Comparison of ENCODE assay signal across 24 cellular contexts in genomic region chr16:76897816-76898215, GRCh38.
"Had no signal": no experiment of that assay in that cellular context is flagged by ENCODE, and none has a peak within 500 bp of the region (broad histone marks: within the 10 kb centered on the region; RNA-seq: fewer than 3 reads in every experiment).

No MANE protein-coding gene starts in this region.

- H3K27me3 Mint-ChIP-seq: activated naive CD8-positive, alpha-beta T cell treated with anti-CD3 and anti-CD28 coated beads, Interleukin-2, amount 10 ng/mL, durations not matched to agents 7 days and 5 days; central memory CD8-positive, alpha-beta T cell had no signal

- H3K9me3 ChIP-seq: adrenal gland, SJCRH30, SK-N-SH had no signal

- H3K4me3 Mint-ChIP-seq: activated CD8-positive, alpha-beta T cell treated with anti-CD3 and anti-CD28 coated beads, Interleukin-2, amount 10 ng/mL, durations not matched to agents 7 days and 5 days; activated naive CD8-positive, alpha-beta T cell treated with anti-CD3 and anti-CD28 coated beads, Interleukin-2, amount 10 ng/mL, durations not matched to agents 7 days and 5 days; central memory CD8-positive, alpha-beta T cell had no signal

- H3K4me2 ChIP-seq: SK-N-SH had no signal

- H3K27me3 ChIP-seq: adrenal gland, SJCRH30 had no signal

- H3K4me3 ChIP-seq: adrenal gland, SJCRH30 had no signal

- H3K36me3 Mint-ChIP-seq: activated naive CD8-positive, alpha-beta T cell treated with anti-CD3 and anti-CD28 coated beads, Interleukin-2, amount 10 ng/mL, durations not matched to agents 7 days and 5 days had no signal

- DNase-seq: activated CD4-positive, alpha-beta T cell treated with anti-CD3 and anti-CD28 coated beads for 4 hours; activated CD4-positive, alpha-beta T cell treated with anti-CD3 and anti-CD28 coated beads, Interleukin-2, amount 50 U/mL, for 4 hours; activated CD8-positive, alpha-beta memory T cell treated with anti-CD3 and anti-CD28 coated beads, Interleukin-2, amount 50 U/mL, for 48 hours; activated CD8-positive, alpha-beta T cell treated with anti-CD3 and anti-CD28 coated beads, Interleukin-2, amount 10 ng/mL, durations not matched to agents 7 days and 5 days; activated naive CD4-positive, alpha-beta T cell treated with anti-CD3 and anti-CD28 coated beads, Interleukin-2, amount 50 U/mL, for 16 hours; activated naive CD8-positive, alpha-beta T cell treated with anti-CD3 and anti-CD28 coated beads, Interleukin-2, amount 10 ng/mL, durations not matched to agents 7 days and 5 days; activated T-cell treated with anti-CD3 and anti-CD28 coated beads, Interleukin-2, amount 50 U/mL, for 1 hour; adrenal gland; aorta; KG1; NCI-H1092; NCI-H1417; NCI-H1930; NCI-H2171; NCI-H2227 treated with DMSO at 0.1 percent for 48 hours; NCI-H526; NCI-H774; NK-92 treated with Interleukin-12 subunit alpha and Interleukin-12 subunit beta, amount 100 ng/mL, for 24 hours; Right ventricle myocardium superior; SJCRH30; SK-N-SH; T-helper 1 cell; WERI-Rb-1 had no signal

- H3K9ac ChIP-seq: SK-N-SH had no signal

- H3K27ac ChIP-seq: adrenal gland, SJCRH30, WERI-Rb-1 had no signal

- H3K27ac Mint-ChIP-seq: activated CD8-positive, alpha-beta T cell treated with anti-CD3 and anti-CD28 coated beads, Interleukin-2, amount 10 ng/mL, durations not matched to agents 7 days and 5 days; activated naive CD8-positive, alpha-beta T cell treated with anti-CD3 and anti-CD28 coated beads, Interleukin-2, amount 10 ng/mL, durations not matched to agents 7 days and 5 days had no signal

- H3K4me1 Mint-ChIP-seq: activated naive CD8-positive, alpha-beta T cell treated with anti-CD3 and anti-CD28 coated beads, Interleukin-2, amount 10 ng/mL, durations not matched to agents 7 days and 5 days; central memory CD8-positive, alpha-beta T cell had no signal

- H3K36me3 ChIP-seq: adrenal gland, SJCRH30, WERI-Rb-1 had no signal

- H3K4me1 ChIP-seq: SJCRH30 had no signal
